ENCODE assay signal across 1 cellular context in the genomic region with DNA sequence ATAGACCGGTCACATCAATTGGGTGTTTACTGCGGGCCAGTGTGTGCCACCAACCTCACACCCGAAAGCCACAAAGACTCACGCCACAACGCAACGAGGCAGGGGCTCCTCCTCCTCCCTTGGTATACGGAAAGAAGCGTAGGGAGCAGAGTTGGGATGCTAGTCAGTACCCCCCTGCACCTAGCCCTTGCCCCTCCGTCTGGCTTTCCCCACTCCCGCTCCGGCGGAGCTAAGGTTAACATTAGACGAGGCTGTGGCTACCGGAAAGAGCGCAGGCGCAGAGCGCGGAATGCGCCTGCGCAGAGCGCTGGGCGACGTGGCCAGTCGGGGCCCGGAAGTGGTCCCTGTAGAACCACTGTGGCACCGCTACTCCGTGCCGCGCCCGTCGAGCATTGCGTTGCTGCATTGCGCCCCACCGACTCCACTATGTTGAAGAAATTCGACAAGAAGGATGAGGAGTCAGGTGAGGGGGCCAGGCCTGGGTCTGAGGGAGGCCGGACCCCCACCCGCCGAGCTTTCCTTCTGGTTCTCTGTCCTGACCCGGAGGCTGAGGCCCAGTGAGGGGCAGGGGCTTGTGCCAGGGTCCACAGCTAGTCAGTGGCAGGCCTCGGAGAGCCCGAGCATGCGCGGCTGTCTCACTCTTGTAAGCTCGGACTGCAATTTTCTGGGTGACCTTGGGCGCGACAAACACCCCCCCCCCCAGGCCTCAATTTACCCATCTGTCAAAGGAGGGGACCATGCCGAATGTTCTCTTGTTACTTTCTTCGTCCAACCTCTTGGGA.
TF ChIP-seq lines count a peak whose summit lies in the region.

A gene with protein sequence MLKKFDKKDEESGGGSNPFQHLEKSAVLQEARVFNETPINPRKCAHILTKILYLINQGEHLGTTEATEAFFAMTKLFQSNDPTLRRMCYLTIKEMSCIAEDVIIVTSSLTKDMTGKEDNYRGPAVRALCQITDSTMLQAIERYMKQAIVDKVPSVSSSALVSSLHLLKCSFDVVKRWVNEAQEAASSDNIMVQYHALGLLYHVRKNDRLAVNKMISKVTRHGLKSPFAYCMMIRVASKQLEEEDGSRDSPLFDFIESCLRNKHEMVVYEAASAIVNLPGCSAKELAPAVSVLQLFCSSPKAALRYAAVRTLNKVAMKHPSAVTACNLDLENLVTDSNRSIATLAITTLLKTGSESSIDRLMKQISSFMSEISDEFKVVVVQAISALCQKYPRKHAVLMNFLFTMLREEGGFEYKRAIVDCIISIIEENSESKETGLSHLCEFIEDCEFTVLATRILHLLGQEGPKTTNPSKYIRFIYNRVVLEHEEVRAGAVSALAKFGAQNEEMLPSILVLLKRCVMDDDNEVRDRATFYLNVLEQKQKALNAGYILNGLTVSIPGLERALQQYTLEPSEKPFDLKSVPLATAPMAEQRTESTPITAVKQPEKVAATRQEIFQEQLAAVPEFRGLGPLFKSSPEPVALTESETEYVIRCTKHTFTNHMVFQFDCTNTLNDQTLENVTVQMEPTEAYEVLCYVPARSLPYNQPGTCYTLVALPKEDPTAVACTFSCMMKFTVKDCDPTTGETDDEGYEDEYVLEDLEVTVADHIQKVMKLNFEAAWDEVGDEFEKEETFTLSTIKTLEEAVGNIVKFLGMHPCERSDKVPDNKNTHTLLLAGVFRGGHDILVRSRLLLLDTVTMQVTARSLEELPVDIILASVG (plus strand): TSS at position 323 of the 782 bp plus-strand sequence. CDS start 104 bp downstream, at position 427.

TF ChIP-seq in WTC11, 78 proteins besides CTCF, POLR2A, EP300 and RAD21 (continued from another document):
- TF ChIP-seq, protein P1, sequence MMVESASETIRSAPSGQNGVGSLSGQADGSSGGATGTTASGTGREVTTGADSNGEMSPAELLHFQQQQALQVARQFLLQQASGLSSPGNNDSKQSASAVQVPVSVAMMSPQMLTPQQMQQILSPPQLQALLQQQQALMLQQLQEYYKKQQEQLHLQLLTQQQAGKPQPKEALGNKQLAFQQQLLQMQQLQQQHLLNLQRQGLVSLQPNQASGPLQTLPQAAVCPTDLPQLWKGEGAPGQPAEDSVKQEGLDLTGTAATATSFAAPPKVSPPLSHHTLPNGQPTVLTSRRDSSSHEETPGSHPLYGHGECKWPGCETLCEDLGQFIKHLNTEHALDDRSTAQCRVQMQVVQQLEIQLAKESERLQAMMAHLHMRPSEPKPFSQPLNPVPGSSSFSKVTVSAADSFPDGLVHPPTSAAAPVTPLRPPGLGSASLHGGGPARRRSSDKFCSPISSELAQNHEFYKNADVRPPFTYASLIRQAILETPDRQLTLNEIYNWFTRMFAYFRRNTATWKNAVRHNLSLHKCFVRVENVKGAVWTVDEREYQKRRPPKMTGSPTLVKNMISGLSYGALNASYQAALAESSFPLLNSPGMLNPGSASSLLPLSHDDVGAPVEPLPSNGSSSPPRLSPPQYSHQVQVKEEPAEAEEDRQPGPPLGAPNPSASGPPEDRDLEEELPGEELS (CRISPR knock-in tag; IDR thresholded peaks at IDR 0.05): no peak
- TF ChIP-seq KAT7 (CRISPR knock-in tag; IDR thresholded peaks at IDR 0.05; ENCODE audit: borderline replicate concordance) (peak; percentile 92; the same call in 1 of the 2 replicates), ELF4 (CRISPR knock-in tag; IDR thresholded peaks at IDR 0.05; ENCODE audit: low read depth) (no peak), ZNF219 (CRISPR knock-in tag; IDR thresholded peaks at IDR 0.05; ENCODE audit: borderline replicate concordance) (no peak), ZNF396 (CRISPR knock-in tag; IDR thresholded peaks at IDR 0.05; ENCODE audit: borderline replicate concordance) (no peak), MYBL2 (CRISPR knock-in tag; IDR thresholded peaks at IDR 0.05) (no peak), TEAD1 (CRISPR knock-in tag; IDR thresholded peaks at IDR 0.05) (peak; percentile 44; the same call in 1 of the 2 replicates), EMX1 (CRISPR knock-in tag; IDR thresholded peaks at IDR 0.05) (no peak), TCF7 (CRISPR knock-in tag; IDR thresholded peaks at IDR 0.05; ENCODE audit: low read depth) (no peak), SMAD3 (CRISPR knock-in tag; IDR thresholded peaks at IDR 0.05; ENCODE audit: borderline replicate concordance) (0 out of 2 replicates have a peak, but pooled peaks have one; percentile 60), ZBTB21 (CRISPR knock-in tag; IDR thresholded peaks at IDR 0.05; ENCODE audit: borderline replicate concordance) (no peak; the same call in 1 of the 2 replicates), FOXK1 (CRISPR knock-in tag; IDR thresholded peaks at IDR 0.05) (0 out of 2 replicates have a peak, but pooled peaks have one; percentile 14), SMAD4 (CRISPR knock-in tag; IDR thresholded peaks at IDR 0.05) (no peak)
- TF ChIP-seq, protein P2, sequence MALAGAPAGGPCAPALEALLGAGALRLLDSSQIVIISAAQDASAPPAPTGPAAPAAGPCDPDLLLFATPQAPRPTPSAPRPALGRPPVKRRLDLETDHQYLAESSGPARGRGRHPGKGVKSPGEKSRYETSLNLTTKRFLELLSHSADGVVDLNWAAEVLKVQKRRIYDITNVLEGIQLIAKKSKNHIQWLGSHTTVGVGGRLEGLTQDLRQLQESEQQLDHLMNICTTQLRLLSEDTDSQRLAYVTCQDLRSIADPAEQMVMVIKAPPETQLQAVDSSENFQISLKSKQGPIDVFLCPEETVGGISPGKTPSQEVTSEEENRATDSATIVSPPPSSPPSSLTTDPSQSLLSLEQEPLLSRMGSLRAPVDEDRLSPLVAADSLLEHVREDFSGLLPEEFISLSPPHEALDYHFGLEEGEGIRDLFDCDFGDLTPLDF (CRISPR knock-in tag; IDR thresholded peaks at IDR 0.05): no peak
- TF ChIP-seq, protein P3, sequence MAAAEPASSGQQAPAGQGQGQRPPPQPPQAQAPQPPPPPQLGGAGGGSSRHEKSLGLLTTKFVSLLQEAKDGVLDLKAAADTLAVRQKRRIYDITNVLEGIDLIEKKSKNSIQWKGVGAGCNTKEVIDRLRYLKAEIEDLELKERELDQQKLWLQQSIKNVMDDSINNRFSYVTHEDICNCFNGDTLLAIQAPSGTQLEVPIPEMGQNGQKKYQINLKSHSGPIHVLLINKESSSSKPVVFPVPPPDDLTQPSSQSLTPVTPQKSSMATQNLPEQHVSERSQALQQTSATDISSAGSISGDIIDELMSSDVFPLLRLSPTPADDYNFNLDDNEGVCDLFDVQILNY (CRISPR knock-in tag; IDR thresholded peaks at IDR 0.05): 0 out of 2 replicates have a peak, but pooled peaks have one; percentile 55
- TF ChIP-seq, protein P4, sequence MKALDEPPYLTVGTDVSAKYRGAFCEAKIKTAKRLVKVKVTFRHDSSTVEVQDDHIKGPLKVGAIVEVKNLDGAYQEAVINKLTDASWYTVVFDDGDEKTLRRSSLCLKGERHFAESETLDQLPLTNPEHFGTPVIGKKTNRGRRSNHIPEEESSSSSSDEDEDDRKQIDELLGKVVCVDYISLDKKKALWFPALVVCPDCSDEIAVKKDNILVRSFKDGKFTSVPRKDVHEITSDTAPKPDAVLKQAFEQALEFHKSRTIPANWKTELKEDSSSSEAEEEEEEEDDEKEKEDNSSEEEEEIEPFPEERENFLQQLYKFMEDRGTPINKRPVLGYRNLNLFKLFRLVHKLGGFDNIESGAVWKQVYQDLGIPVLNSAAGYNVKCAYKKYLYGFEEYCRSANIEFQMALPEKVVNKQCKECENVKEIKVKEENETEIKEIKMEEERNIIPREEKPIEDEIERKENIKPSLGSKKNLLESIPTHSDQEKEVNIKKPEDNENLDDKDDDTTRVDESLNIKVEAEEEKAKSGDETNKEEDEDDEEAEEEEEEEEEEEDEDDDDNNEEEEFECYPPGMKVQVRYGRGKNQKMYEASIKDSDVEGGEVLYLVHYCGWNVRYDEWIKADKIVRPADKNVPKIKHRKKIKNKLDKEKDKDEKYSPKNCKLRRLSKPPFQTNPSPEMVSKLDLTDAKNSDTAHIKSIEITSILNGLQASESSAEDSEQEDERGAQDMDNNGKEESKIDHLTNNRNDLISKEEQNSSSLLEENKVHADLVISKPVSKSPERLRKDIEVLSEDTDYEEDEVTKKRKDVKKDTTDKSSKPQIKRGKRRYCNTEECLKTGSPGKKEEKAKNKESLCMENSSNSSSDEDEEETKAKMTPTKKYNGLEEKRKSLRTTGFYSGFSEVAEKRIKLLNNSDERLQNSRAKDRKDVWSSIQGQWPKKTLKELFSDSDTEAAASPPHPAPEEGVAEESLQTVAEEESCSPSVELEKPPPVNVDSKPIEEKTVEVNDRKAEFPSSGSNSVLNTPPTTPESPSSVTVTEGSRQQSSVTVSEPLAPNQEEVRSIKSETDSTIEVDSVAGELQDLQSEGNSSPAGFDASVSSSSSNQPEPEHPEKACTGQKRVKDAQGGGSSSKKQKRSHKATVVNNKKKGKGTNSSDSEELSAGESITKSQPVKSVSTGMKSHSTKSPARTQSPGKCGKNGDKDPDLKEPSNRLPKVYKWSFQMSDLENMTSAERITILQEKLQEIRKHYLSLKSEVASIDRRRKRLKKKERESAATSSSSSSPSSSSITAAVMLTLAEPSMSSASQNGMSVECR (CRISPR knock-in tag; IDR thresholded peaks at IDR 0.05; ENCODE audit: borderline replicate concordance): peak; percentile 25; the same call in 1 of the 2 replicates
- TF ChIP-seq, protein P5, sequence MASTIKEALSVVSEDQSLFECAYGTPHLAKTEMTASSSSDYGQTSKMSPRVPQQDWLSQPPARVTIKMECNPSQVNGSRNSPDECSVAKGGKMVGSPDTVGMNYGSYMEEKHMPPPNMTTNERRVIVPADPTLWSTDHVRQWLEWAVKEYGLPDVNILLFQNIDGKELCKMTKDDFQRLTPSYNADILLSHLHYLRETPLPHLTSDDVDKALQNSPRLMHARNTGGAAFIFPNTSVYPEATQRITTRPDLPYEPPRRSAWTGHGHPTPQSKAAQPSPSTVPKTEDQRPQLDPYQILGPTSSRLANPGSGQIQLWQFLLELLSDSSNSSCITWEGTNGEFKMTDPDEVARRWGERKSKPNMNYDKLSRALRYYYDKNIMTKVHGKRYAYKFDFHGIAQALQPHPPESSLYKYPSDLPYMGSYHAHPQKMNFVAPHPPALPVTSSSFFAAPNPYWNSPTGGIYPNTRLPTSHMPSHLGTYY (CRISPR knock-in tag; IDR thresholded peaks at IDR 0.05): no peak
- TF ChIP-seq, protein P6, sequence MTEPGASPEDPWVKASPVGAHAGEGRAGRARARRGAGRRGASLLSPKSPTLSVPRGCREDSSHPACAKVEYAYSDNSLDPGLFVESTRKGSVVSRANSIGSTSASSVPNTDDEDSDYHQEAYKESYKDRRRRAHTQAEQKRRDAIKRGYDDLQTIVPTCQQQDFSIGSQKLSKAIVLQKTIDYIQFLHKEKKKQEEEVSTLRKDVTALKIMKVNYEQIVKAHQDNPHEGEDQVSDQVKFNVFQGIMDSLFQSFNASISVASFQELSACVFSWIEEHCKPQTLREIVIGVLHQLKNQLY (CRISPR knock-in tag; IDR thresholded peaks at IDR 0.05): no peak
